Comparison of ENCODE assay signal across 8 cellular contexts in the genomic region with DNA sequence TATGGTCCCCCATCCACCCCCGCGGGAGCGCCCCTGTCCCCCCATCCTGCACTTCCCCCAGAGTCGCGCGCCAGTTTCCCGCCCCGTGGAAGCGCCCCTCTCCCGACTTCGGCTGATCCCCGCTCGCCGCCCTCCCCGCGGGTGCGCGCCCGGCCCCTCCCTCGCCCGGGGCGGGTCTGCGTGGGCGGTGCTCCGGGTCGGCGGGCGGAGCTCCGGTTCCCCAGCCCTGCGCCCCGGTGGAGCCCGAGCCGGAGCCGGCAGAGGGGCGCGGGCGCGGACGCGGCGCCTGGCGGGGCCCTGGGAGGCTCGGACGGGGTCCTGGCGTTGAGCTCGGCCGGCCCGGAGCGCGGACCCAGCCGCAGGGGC. TPM values are rescaled to one million over a fixed set of nuclear protein-coding genes. Genes with fewer than 3 reads are reported as not detected.
A peak's percentile ranks its signal among the peaks of the same experiment; 100 is the strongest.
DNase-seq lines count a peak whose midpoint lies in the region; ATAC-seq, FAIRE-seq and TF ChIP-seq lines count a peak whose summit lies in the region.

A gene (plus strand): TSS at position 223 of the 366 bp plus-strand sequence. CDS start 148 bp downstream, outside the sequence.

- ATAC-seq in activated T-cell treated with anti-CD3 and anti-CD28 coated beads, Interleukin-2, amount 50 U/mL, for 72 hours (replicated peaks in 1 of 2): peak; percentile 77 to 87
- ATAC-seq in gastrocnemius medialis (no peak), GM19395 (IDR thresholded peaks at IDR 0.05; ENCODE audit: unreplicated experiment) (no peak)

- no peaks in the 10 kb centered on the region for H3K79me2 ChIP-seq in Loucy (ENCODE audit: insufficient read depth, low read length)

- H3K4me2 ChIP-seq in Loucy (ENCODE audit: low read depth, low read length, poor library complexity, severe bottlenecking): peak within 1 kb of the TSS; percentile 81

- peak; percentile 34 for DNase-seq in COR-L47 (lab: John Stamatoyannopoulos, UW)
- peak; percentile 75 to 84 for DNase-seq in activated T-cell treated with anti-CD3 and anti-CD28 coated beads, Interleukin-2, amount 50 U/mL, for 72 hours
- DNase-seq in frontal cortex (ENCODE audit: low spot score in 2 of 2): peak; percentile 54 to 68
- DNase-seq in gastrocnemius medialis: no peak
- no peak for DNase-seq in glomerular visceral epithelial cell (ENCODE audit: extremely low spot score)
- no peak for DNase-seq in CD1c-positive myeloid dendritic cell (ENCODE audit: extremely low spot score)

- peaks cover 44% of the 10 kb centered on the region for H3K27me3 Mint-ChIP-seq in activated T-cell treated with anti-CD3 and anti-CD28 coated beads, Interleukin-2, amount 50 U/mL, for 72 hours (ENCODE audit: low read depth)

- H3K9me3 Mint-ChIP-seq in activated T-cell treated with anti-CD3 and anti-CD28 coated beads, Interleukin-2, amount 50 U/mL, for 72 hours: no peaks in the 10 kb centered on the region

- TF ChIP-seq CTCF in Loucy (conservative IDR thresholded peaks at IDR 0.05; ENCODE audit: low read length) (no peak), gastrocnemius medialis (IDR thresholded peaks at IDR 0.05 in 4 of 5, conservative IDR thresholded peaks at IDR 0.05 in 1 of 5) (no peak)

- H3K4me1 Mint-ChIP-seq in activated T-cell treated with anti-CD3 and anti-CD28 coated beads, Interleukin-2, amount 50 U/mL, for 72 hours (ENCODE audit: low read depth): peaks cover 29% of the 10 kb centered on the region

- peak within 1 kb of the TSS; percentile 55 for H3K9ac ChIP-seq in Loucy (ENCODE audit: low read depth, low read length, poor library complexity, severe bottlenecking)

- H3K27me3 ChIP-seq in Loucy (ENCODE audit: insufficient read depth, low read length, poor library complexity, severe bottlenecking) (peaks cover 21% of the 10 kb centered on the region), gastrocnemius medialis (peaks cover 20 to 50% (median 34%) of the 10 kb centered on the region in 3 donors)

- H3K4me3 ChIP-seq in Loucy (ENCODE audit: low read length, poor library complexity, severe bottlenecking): peak within 1 kb of the TSS; percentile 71
- peak within 1 kb of the TSS; percentile 51 to 57 (median 54) for H3K4me3 ChIP-seq in gastrocnemius medialis

- H4K20me1 ChIP-seq in Loucy (ENCODE audit: insufficient read depth, low read length, poor library complexity, severe bottlenecking): no peaks in the 10 kb centered on the region

- H3K36me3 ChIP-seq in Loucy (ENCODE audit: insufficient read depth, low read length) (no peaks in the 10 kb centered on the region), gastrocnemius medialis (no peaks in the 10 kb centered on the region)

- intact Hi-C loops in gastrocnemius medialis (cut with DNase I; ENCODE audit: low total_unique reads): loop anchor here (10.0 kb wide), 1 partner anchor 594 kb away; no protein-coding TSS in a partner anchor

- in situ Hi-C loops in gastrocnemius medialis (cut with MboI; ENCODE audit: low sequenced_read_pairs in 4 of 4): no loop called here

- no peaks in the 10 kb centered on the region for H3K9me3 ChIP-seq in Loucy (ENCODE audit: insufficient read depth, low read depth, low read length)
- H3K9me3 ChIP-seq in gastrocnemius medialis: no peaks in the 10 kb centered on the region

- no peaks in the 10 kb centered on the region for H3F3A ChIP-seq in Loucy (ENCODE audit: low read depth)

- H3K4me3 Mint-ChIP-seq in activated T-cell treated with anti-CD3 and anti-CD28 coated beads, Interleukin-2, amount 50 U/mL, for 72 hours: peak within 1 kb of the TSS; percentile 75 to 90

- no peak within 1 kb of the TSS for H3K27ac Mint-ChIP-seq in activated T-cell treated with anti-CD3 and anti-CD28 coated beads, Interleukin-2, amount 50 U/mL, for 72 hours

- no peaks in the 10 kb centered on the region for H3K9me2 ChIP-seq in Loucy (replicated peaks; ENCODE audit: low read depth, low read length)

- H2AFZ ChIP-seq in Loucy (ENCODE audit: low read length): peak within 1 kb of the TSS; percentile 78; the same call in 1 of the 2 replicates

- no peak for FAIRE-seq in frontal cortex (lab: Jason Lieb, UNC)

- peak within 1 kb of the TSS in 2 of 4 donors; percentile 34 to 35 for H3K27ac ChIP-seq in gastrocnemius medialis

- H3K4me1 ChIP-seq in Loucy (ENCODE audit: insufficient read depth, low read length, poor library complexity, severe bottlenecking): peaks cover 23% of the 10 kb centered on the region
- H3K4me1 ChIP-seq in gastrocnemius medialis: peaks cover 6 to 8% of the 10 kb centered on the region in 2 donors

- peak; percentile 40 to 63 for TF ChIP-seq POLR2A in gastrocnemius medialis (IDR thresholded peaks at IDR 0.05)

- H3K36me3 Mint-ChIP-seq in activated T-cell treated with anti-CD3 and anti-CD28 coated beads, Interleukin-2, amount 50 U/mL, for 72 hours (ENCODE audit: insufficient read depth in 2 of 2): peaks cover 0 to 3% of the 10 kb centered on the region in 2 donors

RNA-seq across cellular contexts. Expression of the gene that starts here (rescaled TPM):
- total RNA-seq in activated T-cell treated with anti-CD3 and anti-CD28 coated beads, Interleukin-2, amount 50 U/mL, for 72 hours: 1 to 10 TPM; 2.5 to 3.8 TPM
- total RNA-seq in frontal cortex (4.5 TPM), gastrocnemius medialis (1 to 10 TPM in 1 of 4 donors, under 1 TPM in 2, not detected in 1; 0.55 to 1.0 (median 0.92) TPM)

Comparison
In these comparisons a context has a peak if more than half of its experiments do, and no peak if none do; other contexts are left out.
1. DNase-seq: peak in COR-L47 (single experiment), activated T-cell treated with anti-CD3 and anti-CD28 coated beads, Interleukin-2, amount 50 U/mL, for 72 hours (2 of 2) and frontal cortex (2 of 2); none in gastrocnemius medialis (0 of 2), glomerular visceral epithelial cell (single experiment) and CD1c-positive myeloid dendritic cell (single experiment).
2. ATAC-seq: peak in activated T-cell treated with anti-CD3 and anti-CD28 coated beads, Interleukin-2, amount 50 U/mL, for 72 hours (2 of 2); none in gastrocnemius medialis (0 of 2) and GM19395 (single experiment).